Comparison of ENCODE assay signal across 14 cellular contexts in genomic region chr12:112837629-112838191, GRCh38. TPM values are rescaled to one million over a fixed set of nuclear protein-coding genes. Genes with fewer than 3 reads are reported as not detected.
A peak's percentile ranks its signal among the peaks of the same experiment; 100 is the strongest.
DNase-seq lines count a peak whose midpoint lies in the region; ATAC-seq and TF ChIP-seq lines count a peak whose summit lies in the region.
"Had no signal": no experiment of that assay in that cellular context is flagged by ENCODE, and none has a peak within 500 bp of the region (broad histone marks: within the 10 kb centered on the region; RNA-seq: fewer than 3 reads in every experiment).

No MANE protein-coding gene starts in this region.

- H3K4me3 Mint-ChIP-seq in stimulated activated effector memory CD8-positive, alpha-beta T cell treated with anti-CD3 and anti-CD28 coated beads, Interleukin-12 subunit alpha, Interleukin-12 subunit beta, amount 100 ng/mL, for 72 hours: no peak overlapping the region
- H3K4me3 Mint-ChIP-seq: activated naive CD4-positive, alpha-beta T cell treated with anti-CD3 and anti-CD28 coated beads, Interleukin-2, amount 10 ng/mL, durations not matched to agents 7 days and 5 days had no signal

- no peak for DNase-seq in activated CD4-positive, CD25-positive, alpha-beta regulatory T cell treated with anti-CD3 and anti-CD28 coated beads, Interleukin-2, amount 50 U/mL, for 72 hours
- DNase-seq in RKO (ENCODE audit: low spot score) (peak; percentile 81), epithelial cell of proximal tubule (ENCODE audit: low read depth) (peak; percentile 25), G401 (ENCODE audit: low spot score) (no peak), DMS153 (lab: John Stamatoyannopoulos, UW) (no peak)
- DNase-seq in stimulated activated effector memory CD8-positive, alpha-beta T cell treated with anti-CD3 and anti-CD28 coated beads, Interleukin-12 subunit alpha, Interleukin-12 subunit beta, amount 100 ng/mL, for 72 hours (ENCODE audit: low spot score in 2 of 2): no peak
- DNase-seq: activated CD4-positive, alpha-beta T cell treated with anti-CD3 and anti-CD28 coated beads, Interleukin-2, amount 50 U/mL, for 1 hour; activated naive CD4-positive, alpha-beta T cell treated with anti-CD3 and anti-CD28 coated beads, Interleukin-2, amount 10 ng/mL, durations not matched to agents 7 days and 5 days; NCI-H2107; posterior cingulate gyrus; SIG-M5 had no signal

- in situ Hi-C loops in G401 (cut with HindIII; ENCODE audit: low sequenced_read_pairs): no loop called here

- H3K4me1 Mint-ChIP-seq in stimulated activated effector memory CD8-positive, alpha-beta T cell treated with anti-CD3 and anti-CD28 coated beads, Interleukin-12 subunit alpha, Interleukin-12 subunit beta, amount 100 ng/mL, for 72 hours: no peaks in the 10 kb centered on the region
- H3K4me1 Mint-ChIP-seq: activated naive CD4-positive, alpha-beta T cell treated with anti-CD3 and anti-CD28 coated beads, Interleukin-2, amount 10 ng/mL, durations not matched to agents 7 days and 5 days had no signal

- peak; percentile 48 to 80 for ATAC-seq in activated CD4-positive, CD25-positive, alpha-beta regulatory T cell treated with anti-CD3 and anti-CD28 coated beads, Interleukin-2, amount 50 U/mL, for 24 hours
- ATAC-seq in stimulated activated effector memory CD8-positive, alpha-beta T cell treated with anti-CD3 and anti-CD28 coated beads, Interleukin-12 subunit alpha, Interleukin-12 subunit beta, amount 100 ng/mL, for 72 hours: peak; percentile 67
- no peak for ATAC-seq in esophagus mucosa

- H3K27ac Mint-ChIP-seq in stimulated activated effector memory CD8-positive, alpha-beta T cell treated with anti-CD3 and anti-CD28 coated beads, Interleukin-12 subunit alpha, Interleukin-12 subunit beta, amount 100 ng/mL, for 72 hours: no peak overlapping the region
- H3K27ac Mint-ChIP-seq: activated naive CD4-positive, alpha-beta T cell treated with anti-CD3 and anti-CD28 coated beads, Interleukin-2, amount 10 ng/mL, durations not matched to agents 7 days and 5 days had no signal

- H3K9me3 Mint-ChIP-seq in stimulated activated effector memory CD8-positive, alpha-beta T cell treated with anti-CD3 and anti-CD28 coated beads, Interleukin-12 subunit alpha, Interleukin-12 subunit beta, amount 100 ng/mL, for 72 hours: no peaks in the 10 kb centered on the region
- H3K9me3 Mint-ChIP-seq: activated naive CD4-positive, alpha-beta T cell treated with anti-CD3 and anti-CD28 coated beads, Interleukin-2, amount 10 ng/mL, durations not matched to agents 7 days and 5 days had no signal

- no peak for TF ChIP-seq CTCF in epithelial cell of proximal tubule (conservative IDR thresholded peaks at IDR 0.05; ENCODE audit: low read depth, low read length)

- H3K4me3 ChIP-seq in epithelial cell of proximal tubule (ENCODE audit: low read depth, low read length): no peak overlapping the region
- H3K4me3 ChIP-seq: thoracic aorta had no signal

- no peaks in the 10 kb centered on the region for H3K36me3 Mint-ChIP-seq in stimulated activated effector memory CD8-positive, alpha-beta T cell treated with anti-CD3 and anti-CD28 coated beads, Interleukin-12 subunit alpha, Interleukin-12 subunit beta, amount 100 ng/mL, for 72 hours
- H3K36me3 Mint-ChIP-seq: activated naive CD4-positive, alpha-beta T cell treated with anti-CD3 and anti-CD28 coated beads, Interleukin-2, amount 10 ng/mL, durations not matched to agents 7 days and 5 days had no signal

RNA-seq across cellular contexts. Expression of gene RPH3A, which starts 46.2 kb away (rescaled TPM):
- 0.07 TPM in 1 of 2 replicates, not detected in the other for total RNA-seq in epithelial cell of proximal tubule
- not detected in 2 replicates for total RNA-seq in G401 (2014; rRNA removed; shearing (Covaris generic))
- not detected for total RNA-seq in esophagus mucosa
- total RNA-seq: thoracic aorta had no signal

Comparison
In these comparisons a context has a peak if more than half of its experiments do, and no peak if none do; other contexts are left out.
1. DNase-seq: peak in RKO (single experiment) and epithelial cell of proximal tubule (single experiment); none in activated CD4-positive, CD25-positive, alpha-beta regulatory T cell treated with anti-CD3 and anti-CD28 coated beads, Interleukin-2, amount 50 U/mL, for 72 hours (single experiment), stimulated activated effector memory CD8-positive, alpha-beta T cell treated with anti-CD3 and anti-CD28 coated beads, Interleukin-12 subunit alpha, Interleukin-12 subunit beta, amount 100 ng/mL, for 72 hours (0 of 2), G401 (single experiment) and DMS153 (single experiment).